In the genomic region with DNA sequence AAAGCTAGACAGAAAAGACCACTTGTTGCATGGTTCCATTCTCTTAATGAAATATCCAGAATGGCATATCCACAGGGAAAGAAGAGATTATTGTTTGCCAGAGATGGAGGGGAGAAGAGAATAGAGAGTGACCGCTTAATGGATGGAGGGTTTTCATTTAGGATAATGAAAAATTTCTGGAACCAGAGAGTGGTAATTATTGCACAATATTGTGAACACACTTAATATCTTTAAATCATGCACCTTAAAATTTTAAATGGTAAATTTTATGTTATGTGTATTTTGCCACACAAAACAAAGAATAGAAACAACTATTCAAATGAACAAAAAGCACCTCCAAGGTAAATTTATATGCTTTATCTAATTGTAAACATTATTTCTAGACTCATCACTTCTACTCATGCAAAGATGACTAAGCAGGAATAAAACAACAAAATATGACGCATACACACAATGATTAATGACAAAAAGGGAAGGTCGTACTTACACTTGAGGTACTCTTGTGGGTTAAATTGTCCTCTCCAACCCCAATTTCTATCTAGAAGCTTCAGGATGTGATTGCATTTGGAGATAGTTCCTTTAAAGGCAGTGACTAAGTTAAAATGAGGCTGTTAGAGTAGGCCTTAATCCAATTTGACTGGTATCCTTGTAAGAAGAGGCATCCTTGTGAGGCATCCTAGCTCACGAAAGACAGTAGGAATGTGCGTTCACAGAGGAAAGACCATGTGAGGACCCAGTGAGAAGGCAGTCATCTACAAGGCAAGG, we compare ENCODE assay signal across 1 cellular context.
TF ChIP-seq lines count a peak whose summit lies in the region.

No MANE protein-coding gene starts in this region.

TF ChIP-seq in K562, 482 proteins besides CTCF, POLR2A, EP300 and RAD21 (continued from another document and continues in another):
- TF ChIP-seq CBX5 (IDR thresholded peaks at IDR 0.05; ENCODE audit: borderline replicate concordance, low read depth) (peak; percentile 42; the same call in 1 of the 2 replicates), SMARCC2 (IDR thresholded peaks at IDR 0.05; ENCODE audit: low read depth) (peak; percentile 90), SREBF1 (IDR thresholded peaks at IDR 0.05; ENCODE audit: borderline replicate concordance, low read depth, low read length) (no peak), STAT5A (IDR thresholded peaks at IDR 0.05; ENCODE audit: borderline replicate concordance, low read length) (peak; percentile 68), NFYB (IDR thresholded peaks at IDR 0.05; ENCODE audit: extremely low read depth, insufficient read length) (no peak), TARDBP (IDR thresholded peaks at IDR 0.05) (no peak), BHLHE40 (IDR thresholded peaks at IDR 0.05; ENCODE audit: low read length) (no peak; the same call in 1 of the 2 replicates), ZNF41 (CRISPR knock-in tag; conservative IDR thresholded peaks at IDR 0.05) (no peak), SRSF1 (IDR thresholded peaks at IDR 0.05; ENCODE audit: low read depth, low read length) (no peak), ZSCAN29 (IDR thresholded peaks at IDR 0.05) (no peak), GATAD2A (IDR thresholded peaks at IDR 0.05) (0 out of 2 replicates have a peak, but pooled peaks have one; percentile 36), JUNB (CRISPR knock-in tag; conservative IDR thresholded peaks at IDR 0.05) (peak; percentile 50; the same call in 1 of the 2 replicates), RBM15 (IDR thresholded peaks at IDR 0.05; ENCODE audit: insufficient read depth, low read length) (no peak), XRCC4 (IDR thresholded peaks at IDR 0.05; ENCODE audit: extremely low read depth, insufficient read depth, insufficient read length) (no peak), ZNF140 (CRISPR knock-in tag; IDR thresholded peaks at IDR 0.05) (no peak), MYC (IDR thresholded peaks at IDR 0.05; ENCODE audit: low read depth, low read length) (no peak), MYC (CRISPR knock-in tag; IDR thresholded peaks at IDR 0.05; ENCODE audit: borderline replicate concordance, low read depth) (no peak), NFE2 (IDR thresholded peaks at IDR 0.05; ENCODE audit: low read depth) (peak; percentile 98), NFATC3 (IDR thresholded peaks at IDR 0.05) (no peak), TRIM28 (IDR thresholded peaks at IDR 0.05) (peak; percentile 78), FOXJ2 (tag; IDR thresholded peaks at IDR 0.05) (no peak), ZC3H8 (IDR thresholded peaks at IDR 0.05) (no peak), BRCA1 (IDR thresholded peaks at IDR 0.05) (no peak), BRCA1 (CRISPR knock-in tag; IDR thresholded peaks at IDR 0.05) (no peak), CCAR2 (IDR thresholded peaks at IDR 0.05; ENCODE audit: low read depth, low read length) (no peak)
- TF ChIP-seq, protein P1, sequence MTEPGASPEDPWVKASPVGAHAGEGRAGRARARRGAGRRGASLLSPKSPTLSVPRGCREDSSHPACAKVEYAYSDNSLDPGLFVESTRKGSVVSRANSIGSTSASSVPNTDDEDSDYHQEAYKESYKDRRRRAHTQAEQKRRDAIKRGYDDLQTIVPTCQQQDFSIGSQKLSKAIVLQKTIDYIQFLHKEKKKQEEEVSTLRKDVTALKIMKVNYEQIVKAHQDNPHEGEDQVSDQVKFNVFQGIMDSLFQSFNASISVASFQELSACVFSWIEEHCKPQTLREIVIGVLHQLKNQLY (CRISPR knock-in tag; conservative IDR thresholded peaks at IDR 0.05) = no peak
- TF ChIP-seq, protein P2, sequence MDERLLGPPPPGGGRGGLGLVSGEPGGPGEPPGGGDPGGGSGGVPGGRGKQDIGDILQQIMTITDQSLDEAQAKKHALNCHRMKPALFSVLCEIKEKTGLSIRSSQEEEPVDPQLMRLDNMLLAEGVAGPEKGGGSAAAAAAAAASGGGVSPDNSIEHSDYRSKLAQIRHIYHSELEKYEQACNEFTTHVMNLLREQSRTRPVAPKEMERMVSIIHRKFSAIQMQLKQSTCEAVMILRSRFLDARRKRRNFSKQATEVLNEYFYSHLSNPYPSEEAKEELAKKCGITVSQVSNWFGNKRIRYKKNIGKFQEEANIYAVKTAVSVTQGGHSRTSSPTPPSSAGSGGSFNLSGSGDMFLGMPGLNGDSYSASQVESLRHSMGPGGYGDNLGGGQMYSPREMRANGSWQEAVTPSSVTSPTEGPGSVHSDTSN (CRISPR knock-in tag; IDR thresholded peaks at IDR 0.05; ENCODE audit: low read depth) = peak; percentile 81
- TF ChIP-seq, protein P2 (tag; conservative IDR thresholded peaks at IDR 0.05; ENCODE audit: low read depth) = peak; percentile 98
- TF ChIP-seq, protein P3, sequence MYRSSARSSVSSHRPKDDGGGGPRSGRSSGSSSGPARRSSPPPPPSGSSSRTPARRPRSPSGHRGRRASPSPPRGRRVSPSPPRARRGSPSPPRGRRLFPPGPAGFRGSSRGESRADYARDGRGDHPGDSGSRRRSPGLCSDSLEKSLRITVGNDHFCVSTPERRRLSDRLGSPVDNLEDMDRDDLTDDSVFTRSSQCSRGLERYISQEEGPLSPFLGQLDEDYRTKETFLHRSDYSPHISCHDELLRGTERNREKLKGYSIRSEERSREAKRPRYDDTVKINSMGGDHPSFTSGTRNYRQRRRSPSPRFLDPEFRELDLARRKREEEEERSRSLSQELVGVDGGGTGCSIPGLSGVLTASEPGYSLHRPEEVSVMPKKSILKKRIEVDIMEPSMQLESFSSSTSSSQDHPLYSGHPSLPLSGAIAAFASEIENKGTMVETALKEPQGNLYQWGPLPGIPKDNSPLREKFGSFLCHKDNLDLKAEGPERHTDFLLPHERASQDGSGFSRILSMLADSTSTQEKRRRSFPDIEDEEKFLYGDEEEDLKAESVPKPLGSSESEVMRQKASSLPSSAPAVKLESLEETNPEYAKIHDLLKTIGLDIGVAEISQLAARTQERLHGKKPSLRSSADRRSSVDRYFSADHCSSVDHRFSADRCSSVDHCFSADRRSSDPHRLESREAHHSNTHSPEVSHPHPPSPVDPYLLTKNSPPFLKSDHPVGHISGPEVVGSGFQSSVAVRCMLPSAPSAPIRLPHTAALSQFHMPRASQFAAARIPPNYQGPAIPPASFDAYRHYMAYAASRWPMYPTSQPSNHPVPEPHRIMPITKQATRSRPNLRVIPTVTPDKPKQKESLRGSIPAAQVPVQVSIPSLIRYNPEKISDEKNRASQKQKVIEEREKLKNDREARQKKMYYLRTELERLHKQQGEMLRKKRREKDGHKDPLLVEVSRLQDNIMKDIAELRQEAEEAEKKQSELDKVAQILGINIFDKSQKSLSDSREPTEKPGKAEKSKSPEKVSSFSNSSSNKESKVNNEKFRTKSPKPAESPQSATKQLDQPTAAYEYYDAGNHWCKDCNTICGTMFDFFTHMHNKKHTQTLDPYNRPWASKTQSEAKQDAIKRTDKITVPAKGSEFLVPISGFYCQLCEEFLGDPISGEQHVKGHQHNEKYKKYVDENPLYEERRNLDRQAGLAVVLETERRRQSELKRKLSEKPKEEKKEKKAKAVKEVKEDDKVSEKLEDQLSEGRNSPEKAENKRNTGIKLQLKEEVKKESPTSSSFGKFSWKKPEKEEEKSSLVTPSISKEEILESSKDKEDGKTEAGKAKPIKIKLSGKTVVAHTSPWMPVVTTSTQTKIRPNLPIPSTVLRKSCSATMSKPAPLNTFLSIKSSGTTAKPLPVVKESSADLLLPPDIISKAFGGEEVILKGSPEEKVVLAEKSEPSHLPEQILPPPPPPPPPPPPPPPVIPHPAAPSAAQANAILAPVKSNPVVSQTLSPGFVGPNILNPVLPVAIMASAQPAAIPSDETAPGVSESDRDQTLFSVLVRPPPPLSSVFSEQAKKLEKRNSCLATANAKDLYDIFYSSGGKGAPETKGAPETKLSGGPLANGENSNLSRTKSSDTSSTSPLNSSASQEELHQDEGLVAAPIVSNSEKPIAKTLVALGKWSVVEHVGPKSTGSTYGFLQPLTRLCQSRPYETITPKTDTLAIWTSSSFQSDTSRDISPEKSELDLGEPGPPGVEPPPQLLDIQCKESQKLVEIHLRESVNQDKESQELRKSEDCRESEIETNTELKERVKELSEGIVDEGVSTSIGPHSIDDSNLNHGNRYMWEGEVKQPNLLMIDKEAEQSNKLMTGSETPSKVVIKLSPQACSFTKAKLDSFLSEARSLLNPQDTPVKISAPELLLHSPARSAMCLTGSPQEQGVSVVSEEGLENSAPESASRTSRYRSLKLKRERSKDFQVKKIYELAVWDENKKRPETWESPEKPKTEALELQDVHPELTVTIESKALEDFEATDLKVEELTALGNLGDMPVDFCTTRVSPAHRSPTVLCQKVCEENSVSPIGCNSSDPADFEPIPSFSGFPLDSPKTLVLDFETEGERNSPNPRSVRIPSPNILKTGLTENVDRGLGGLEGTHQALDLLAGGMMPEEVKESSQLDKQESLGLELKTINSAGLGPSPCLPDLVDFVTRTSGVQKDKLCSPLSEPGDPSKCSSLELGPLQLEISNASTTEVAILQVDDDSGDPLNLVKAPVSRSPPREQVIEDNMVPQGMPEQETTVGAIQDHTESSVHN (IDR thresholded peaks at IDR 0.05; ENCODE audit: borderline replicate concordance in 1 of 2, low read depth in 1 of 2) = peak in 1 of 2 experiments; percentile 67; a peak in 1 of 4 replicates
- TF ChIP-seq, protein P4, sequence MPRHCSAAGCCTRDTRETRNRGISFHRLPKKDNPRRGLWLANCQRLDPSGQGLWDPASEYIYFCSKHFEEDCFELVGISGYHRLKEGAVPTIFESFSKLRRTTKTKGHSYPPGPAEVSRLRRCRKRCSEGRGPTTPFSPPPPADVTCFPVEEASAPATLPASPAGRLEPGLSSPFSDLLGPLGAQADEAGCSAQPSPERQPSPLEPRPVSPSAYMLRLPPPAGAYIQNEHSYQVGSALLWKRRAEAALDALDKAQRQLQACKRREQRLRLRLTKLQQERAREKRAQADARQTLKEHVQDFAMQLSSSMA (CRISPR knock-in tag; IDR thresholded peaks at IDR 0.05) = no peak
- TF ChIP-seq, protein P5, sequence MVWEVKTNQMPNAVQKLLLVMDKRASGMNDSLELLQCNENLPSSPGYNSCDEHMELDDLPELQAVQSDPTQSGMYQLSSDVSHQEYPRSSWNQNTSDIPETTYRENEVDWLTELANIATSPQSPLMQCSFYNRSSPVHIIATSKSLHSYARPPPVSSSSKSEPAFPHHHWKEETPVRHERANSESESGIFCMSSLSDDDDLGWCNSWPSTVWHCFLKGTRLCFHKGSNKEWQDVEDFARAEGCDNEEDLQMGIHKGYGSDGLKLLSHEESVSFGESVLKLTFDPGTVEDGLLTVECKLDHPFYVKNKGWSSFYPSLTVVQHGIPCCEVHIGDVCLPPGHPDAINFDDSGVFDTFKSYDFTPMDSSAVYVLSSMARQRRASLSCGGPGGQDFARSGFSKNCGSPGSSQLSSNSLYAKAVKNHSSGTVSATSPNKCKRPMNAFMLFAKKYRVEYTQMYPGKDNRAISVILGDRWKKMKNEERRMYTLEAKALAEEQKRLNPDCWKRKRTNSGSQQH (CRISPR knock-in tag; IDR thresholded peaks at IDR 0.05) = no peak
- TF ChIP-seq, protein P6, sequence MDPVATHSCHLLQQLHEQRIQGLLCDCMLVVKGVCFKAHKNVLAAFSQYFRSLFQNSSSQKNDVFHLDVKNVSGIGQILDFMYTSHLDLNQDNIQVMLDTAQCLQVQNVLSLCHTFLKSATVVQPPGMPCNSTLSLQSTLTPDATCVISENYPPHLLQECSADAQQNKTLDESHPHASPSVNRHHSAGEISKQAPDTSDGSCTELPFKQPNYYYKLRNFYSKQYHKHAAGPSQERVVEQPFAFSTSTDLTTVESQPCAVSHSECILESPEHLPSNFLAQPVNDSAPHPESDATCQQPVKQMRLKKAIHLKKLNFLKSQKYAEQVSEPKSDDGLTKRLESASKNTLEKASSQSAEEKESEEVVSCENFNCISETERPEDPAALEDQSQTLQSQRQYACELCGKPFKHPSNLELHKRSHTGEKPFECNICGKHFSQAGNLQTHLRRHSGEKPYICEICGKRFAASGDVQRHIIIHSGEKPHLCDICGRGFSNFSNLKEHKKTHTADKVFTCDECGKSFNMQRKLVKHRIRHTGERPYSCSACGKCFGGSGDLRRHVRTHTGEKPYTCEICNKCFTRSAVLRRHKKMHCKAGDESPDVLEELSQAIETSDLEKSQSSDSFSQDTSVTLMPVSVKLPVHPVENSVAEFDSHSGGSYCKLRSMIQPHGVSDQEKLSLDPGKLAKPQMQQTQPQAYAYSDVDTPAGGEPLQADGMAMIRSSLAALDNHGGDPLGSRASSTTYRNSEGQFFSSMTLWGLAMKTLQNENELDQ (CRISPR knock-in tag; IDR thresholded peaks at IDR 0.05; ENCODE audit: borderline replicate concordance) = no peak
- TF ChIP-seq, protein P7, sequence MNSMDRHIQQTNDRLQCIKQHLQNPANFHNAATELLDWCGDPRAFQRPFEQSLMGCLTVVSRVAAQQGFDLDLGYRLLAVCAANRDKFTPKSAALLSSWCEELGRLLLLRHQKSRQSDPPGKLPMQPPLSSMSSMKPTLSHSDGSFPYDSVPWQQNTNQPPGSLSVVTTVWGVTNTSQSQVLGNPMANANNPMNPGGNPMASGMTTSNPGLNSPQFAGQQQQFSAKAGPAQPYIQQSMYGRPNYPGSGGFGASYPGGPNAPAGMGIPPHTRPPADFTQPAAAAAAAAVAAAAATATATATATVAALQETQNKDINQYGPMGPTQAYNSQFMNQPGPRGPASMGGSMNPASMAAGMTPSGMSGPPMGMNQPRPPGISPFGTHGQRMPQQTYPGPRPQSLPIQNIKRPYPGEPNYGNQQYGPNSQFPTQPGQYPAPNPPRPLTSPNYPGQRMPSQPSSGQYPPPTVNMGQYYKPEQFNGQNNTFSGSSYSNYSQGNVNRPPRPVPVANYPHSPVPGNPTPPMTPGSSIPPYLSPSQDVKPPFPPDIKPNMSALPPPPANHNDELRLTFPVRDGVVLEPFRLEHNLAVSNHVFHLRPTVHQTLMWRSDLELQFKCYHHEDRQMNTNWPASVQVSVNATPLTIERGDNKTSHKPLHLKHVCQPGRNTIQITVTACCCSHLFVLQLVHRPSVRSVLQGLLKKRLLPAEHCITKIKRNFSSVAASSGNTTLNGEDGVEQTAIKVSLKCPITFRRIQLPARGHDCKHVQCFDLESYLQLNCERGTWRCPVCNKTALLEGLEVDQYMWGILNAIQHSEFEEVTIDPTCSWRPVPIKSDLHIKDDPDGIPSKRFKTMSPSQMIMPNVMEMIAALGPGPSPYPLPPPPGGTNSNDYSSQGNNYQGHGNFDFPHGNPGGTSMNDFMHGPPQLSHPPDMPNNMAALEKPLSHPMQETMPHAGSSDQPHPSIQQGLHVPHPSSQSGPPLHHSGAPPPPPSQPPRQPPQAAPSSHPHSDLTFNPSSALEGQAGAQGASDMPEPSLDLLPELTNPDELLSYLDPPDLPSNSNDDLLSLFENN (IDR thresholded peaks at IDR 0.05; ENCODE audit: low read depth in 2 of 2, low read length in 2 of 2) = peak in 1 of 2 experiments; percentile 78; a peak in 1 of 4 replicates
- TF ChIP-seq, protein P8, sequence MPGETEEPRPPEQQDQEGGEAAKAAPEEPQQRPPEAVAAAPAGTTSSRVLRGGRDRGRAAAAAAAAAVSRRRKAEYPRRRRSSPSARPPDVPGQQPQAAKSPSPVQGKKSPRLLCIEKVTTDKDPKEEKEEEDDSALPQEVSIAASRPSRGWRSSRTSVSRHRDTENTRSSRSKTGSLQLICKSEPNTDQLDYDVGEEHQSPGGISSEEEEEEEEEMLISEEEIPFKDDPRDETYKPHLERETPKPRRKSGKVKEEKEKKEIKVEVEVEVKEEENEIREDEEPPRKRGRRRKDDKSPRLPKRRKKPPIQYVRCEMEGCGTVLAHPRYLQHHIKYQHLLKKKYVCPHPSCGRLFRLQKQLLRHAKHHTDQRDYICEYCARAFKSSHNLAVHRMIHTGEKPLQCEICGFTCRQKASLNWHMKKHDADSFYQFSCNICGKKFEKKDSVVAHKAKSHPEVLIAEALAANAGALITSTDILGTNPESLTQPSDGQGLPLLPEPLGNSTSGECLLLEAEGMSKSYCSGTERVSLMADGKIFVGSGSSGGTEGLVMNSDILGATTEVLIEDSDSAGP (CRISPR knock-in tag; IDR thresholded peaks at IDR 0.05) = no peak
